Comparison of ENCODE assay signal across 1 cellular context in genomic region chrX:53441531-53442321, GRCh38.
TF ChIP-seq lines count a peak whose summit lies in the region.

No MANE protein-coding gene starts in this region.

TF ChIP-seq in WTC11, 78 proteins besides CTCF, POLR2A, EP300 and RAD21 (continued from another document):
- TF ChIP-seq, protein P1, sequence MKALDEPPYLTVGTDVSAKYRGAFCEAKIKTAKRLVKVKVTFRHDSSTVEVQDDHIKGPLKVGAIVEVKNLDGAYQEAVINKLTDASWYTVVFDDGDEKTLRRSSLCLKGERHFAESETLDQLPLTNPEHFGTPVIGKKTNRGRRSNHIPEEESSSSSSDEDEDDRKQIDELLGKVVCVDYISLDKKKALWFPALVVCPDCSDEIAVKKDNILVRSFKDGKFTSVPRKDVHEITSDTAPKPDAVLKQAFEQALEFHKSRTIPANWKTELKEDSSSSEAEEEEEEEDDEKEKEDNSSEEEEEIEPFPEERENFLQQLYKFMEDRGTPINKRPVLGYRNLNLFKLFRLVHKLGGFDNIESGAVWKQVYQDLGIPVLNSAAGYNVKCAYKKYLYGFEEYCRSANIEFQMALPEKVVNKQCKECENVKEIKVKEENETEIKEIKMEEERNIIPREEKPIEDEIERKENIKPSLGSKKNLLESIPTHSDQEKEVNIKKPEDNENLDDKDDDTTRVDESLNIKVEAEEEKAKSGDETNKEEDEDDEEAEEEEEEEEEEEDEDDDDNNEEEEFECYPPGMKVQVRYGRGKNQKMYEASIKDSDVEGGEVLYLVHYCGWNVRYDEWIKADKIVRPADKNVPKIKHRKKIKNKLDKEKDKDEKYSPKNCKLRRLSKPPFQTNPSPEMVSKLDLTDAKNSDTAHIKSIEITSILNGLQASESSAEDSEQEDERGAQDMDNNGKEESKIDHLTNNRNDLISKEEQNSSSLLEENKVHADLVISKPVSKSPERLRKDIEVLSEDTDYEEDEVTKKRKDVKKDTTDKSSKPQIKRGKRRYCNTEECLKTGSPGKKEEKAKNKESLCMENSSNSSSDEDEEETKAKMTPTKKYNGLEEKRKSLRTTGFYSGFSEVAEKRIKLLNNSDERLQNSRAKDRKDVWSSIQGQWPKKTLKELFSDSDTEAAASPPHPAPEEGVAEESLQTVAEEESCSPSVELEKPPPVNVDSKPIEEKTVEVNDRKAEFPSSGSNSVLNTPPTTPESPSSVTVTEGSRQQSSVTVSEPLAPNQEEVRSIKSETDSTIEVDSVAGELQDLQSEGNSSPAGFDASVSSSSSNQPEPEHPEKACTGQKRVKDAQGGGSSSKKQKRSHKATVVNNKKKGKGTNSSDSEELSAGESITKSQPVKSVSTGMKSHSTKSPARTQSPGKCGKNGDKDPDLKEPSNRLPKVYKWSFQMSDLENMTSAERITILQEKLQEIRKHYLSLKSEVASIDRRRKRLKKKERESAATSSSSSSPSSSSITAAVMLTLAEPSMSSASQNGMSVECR (CRISPR knock-in tag; IDR thresholded peaks at IDR 0.05; ENCODE audit: borderline replicate concordance): no peak
- TF ChIP-seq ZNF138 (CRISPR knock-in tag; conservative IDR thresholded peaks at IDR 0.05) (no peak), TEAD4 (CRISPR knock-in tag; IDR thresholded peaks at IDR 0.05) (no peak), ZSCAN18 (CRISPR knock-in tag; IDR thresholded peaks at IDR 0.05) (no peak), IRF2 (CRISPR knock-in tag; IDR thresholded peaks at IDR 0.05; ENCODE audit: borderline replicate concordance, low read depth) (no peak), IRF1 (CRISPR knock-in tag; IDR thresholded peaks at IDR 0.05) (no peak), MYBL2 (CRISPR knock-in tag; IDR thresholded peaks at IDR 0.05) (no peak), E2F4 (CRISPR knock-in tag; IDR thresholded peaks at IDR 0.05; ENCODE audit: borderline replicate concordance, low read depth) (no peak), TP53 (CRISPR knock-in tag; IDR thresholded peaks at IDR 0.05) (no peak), NR1H2 (CRISPR knock-in tag; IDR thresholded peaks at IDR 0.05) (no peak), ZNF317 (CRISPR knock-in tag; IDR thresholded peaks at IDR 0.05; ENCODE audit: borderline replicate concordance, low read depth) (no peak), ZNF232 (CRISPR knock-in tag; IDR thresholded peaks at IDR 0.05) (no peak), NFATC4 (CRISPR knock-in tag; IDR thresholded peaks at IDR 0.05) (no peak)
- TF ChIP-seq, protein P2, sequence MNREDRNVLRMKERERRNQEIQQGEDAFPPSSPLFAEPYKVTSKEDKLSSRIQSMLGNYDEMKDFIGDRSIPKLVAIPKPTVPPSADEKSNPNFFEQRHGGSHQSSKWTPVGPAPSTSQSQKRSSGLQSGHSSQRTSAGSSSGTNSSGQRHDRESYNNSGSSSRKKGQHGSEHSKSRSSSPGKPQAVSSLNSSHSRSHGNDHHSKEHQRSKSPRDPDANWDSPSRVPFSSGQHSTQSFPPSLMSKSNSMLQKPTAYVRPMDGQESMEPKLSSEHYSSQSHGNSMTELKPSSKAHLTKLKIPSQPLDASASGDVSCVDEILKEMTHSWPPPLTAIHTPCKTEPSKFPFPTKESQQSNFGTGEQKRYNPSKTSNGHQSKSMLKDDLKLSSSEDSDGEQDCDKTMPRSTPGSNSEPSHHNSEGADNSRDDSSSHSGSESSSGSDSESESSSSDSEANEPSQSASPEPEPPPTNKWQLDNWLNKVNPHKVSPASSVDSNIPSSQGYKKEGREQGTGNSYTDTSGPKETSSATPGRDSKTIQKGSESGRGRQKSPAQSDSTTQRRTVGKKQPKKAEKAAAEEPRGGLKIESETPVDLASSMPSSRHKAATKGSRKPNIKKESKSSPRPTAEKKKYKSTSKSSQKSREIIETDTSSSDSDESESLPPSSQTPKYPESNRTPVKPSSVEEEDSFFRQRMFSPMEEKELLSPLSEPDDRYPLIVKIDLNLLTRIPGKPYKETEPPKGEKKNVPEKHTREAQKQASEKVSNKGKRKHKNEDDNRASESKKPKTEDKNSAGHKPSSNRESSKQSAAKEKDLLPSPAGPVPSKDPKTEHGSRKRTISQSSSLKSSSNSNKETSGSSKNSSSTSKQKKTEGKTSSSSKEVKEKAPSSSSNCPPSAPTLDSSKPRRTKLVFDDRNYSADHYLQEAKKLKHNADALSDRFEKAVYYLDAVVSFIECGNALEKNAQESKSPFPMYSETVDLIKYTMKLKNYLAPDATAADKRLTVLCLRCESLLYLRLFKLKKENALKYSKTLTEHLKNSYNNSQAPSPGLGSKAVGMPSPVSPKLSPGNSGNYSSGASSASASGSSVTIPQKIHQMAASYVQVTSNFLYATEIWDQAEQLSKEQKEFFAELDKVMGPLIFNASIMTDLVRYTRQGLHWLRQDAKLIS (CRISPR knock-in tag; IDR thresholded peaks at IDR 0.05; ENCODE audit: borderline replicate concordance): no peak
- TF ChIP-seq, protein P3, sequence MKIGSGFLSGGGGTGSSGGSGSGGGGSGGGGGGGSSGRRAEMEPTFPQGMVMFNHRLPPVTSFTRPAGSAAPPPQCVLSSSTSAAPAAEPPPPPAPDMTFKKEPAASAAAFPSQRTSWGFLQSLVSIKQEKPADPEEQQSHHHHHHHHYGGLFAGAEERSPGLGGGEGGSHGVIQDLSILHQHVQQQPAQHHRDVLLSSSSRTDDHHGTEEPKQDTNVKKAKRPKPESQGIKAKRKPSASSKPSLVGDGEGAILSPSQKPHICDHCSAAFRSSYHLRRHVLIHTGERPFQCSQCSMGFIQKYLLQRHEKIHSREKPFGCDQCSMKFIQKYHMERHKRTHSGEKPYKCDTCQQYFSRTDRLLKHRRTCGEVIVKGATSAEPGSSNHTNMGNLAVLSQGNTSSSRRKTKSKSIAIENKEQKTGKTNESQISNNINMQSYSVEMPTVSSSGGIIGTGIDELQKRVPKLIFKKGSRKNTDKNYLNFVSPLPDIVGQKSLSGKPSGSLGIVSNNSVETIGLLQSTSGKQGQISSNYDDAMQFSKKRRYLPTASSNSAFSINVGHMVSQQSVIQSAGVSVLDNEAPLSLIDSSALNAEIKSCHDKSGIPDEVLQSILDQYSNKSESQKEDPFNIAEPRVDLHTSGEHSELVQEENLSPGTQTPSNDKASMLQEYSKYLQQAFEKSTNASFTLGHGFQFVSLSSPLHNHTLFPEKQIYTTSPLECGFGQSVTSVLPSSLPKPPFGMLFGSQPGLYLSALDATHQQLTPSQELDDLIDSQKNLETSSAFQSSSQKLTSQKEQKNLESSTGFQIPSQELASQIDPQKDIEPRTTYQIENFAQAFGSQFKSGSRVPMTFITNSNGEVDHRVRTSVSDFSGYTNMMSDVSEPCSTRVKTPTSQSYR (CRISPR knock-in tag; IDR thresholded peaks at IDR 0.05): no peak
- TF ChIP-seq, protein P4, sequence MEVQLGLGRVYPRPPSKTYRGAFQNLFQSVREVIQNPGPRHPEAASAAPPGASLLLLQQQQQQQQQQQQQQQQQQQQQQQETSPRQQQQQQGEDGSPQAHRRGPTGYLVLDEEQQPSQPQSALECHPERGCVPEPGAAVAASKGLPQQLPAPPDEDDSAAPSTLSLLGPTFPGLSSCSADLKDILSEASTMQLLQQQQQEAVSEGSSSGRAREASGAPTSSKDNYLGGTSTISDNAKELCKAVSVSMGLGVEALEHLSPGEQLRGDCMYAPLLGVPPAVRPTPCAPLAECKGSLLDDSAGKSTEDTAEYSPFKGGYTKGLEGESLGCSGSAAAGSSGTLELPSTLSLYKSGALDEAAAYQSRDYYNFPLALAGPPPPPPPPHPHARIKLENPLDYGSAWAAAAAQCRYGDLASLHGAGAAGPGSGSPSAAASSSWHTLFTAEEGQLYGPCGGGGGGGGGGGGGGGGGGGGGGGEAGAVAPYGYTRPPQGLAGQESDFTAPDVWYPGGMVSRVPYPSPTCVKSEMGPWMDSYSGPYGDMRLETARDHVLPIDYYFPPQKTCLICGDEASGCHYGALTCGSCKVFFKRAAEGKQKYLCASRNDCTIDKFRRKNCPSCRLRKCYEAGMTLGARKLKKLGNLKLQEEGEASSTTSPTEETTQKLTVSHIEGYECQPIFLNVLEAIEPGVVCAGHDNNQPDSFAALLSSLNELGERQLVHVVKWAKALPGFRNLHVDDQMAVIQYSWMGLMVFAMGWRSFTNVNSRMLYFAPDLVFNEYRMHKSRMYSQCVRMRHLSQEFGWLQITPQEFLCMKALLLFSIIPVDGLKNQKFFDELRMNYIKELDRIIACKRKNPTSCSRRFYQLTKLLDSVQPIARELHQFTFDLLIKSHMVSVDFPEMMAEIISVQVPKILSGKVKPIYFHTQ (CRISPR knock-in tag; IDR thresholded peaks at IDR 0.05): no peak
